Comparison of ENCODE assay signal across 1 cellular context in genomic region chr18:9701604-9702324, GRCh38.
TF ChIP-seq lines count a peak whose summit lies in the region.

No MANE protein-coding gene starts in this region.

TF ChIP-seq in H1, 55 proteins besides CTCF, POLR2A, EP300 and RAD21 (continued from another document):
- TF ChIP-seq CHD7 (IDR thresholded peaks at IDR 0.05; ENCODE audit: insufficient replicate concordance, low read length), result no peak
- TF ChIP-seq SIN3A (conservative IDR thresholded peaks at IDR 0.05 in 1 of 2, IDR thresholded peaks at IDR 0.05 in 1 of 2; ENCODE audit: low read depth in 1 of 2, low read length in 2 of 2), result no peak
- no peak for TF ChIP-seq ATF2 (IDR thresholded peaks at IDR 0.05; ENCODE audit: low read length)
TF ChIP-seq in H1: peak in this region for 0.
